ENCODE assay signal across 7 cellular contexts in genomic region chr6:37514377-37514776, GRCh38. TPM values are rescaled to one million over a fixed set of nuclear protein-coding genes. Genes with fewer than 3 reads are reported as not detected.
A peak's percentile ranks its signal among the peaks of the same experiment; 100 is the strongest.
DNase-seq lines count a peak whose midpoint lies in the region; ATAC-seq and TF ChIP-seq lines count a peak whose summit lies in the region.

No MANE protein-coding gene starts in this region.

- no peaks in the 10 kb centered on the region for H3K27me3 ChIP-seq in HCT116 (ENCODE audit: insufficient read depth, low read length)
- peaks cover 53% of the 10 kb centered on the region for H3K27me3 ChIP-seq in smooth muscle cell (ENCODE audit: low read depth)

- no peak overlapping the region for H3K4me3 ChIP-seq in HCT116 (replicated peaks in 1 of 2; ENCODE audit: low read depth in 1 of 2, low read length in 2 of 2)
- no peak overlapping the region for H3K4me3 ChIP-seq in astrocyte of the spinal cord (ENCODE audit: low read depth, low read length)
- no peak overlapping the region for H3K4me3 ChIP-seq in smooth muscle cell

- no peak for TF ChIP-seq RAD21 in HCT116 (IDR thresholded peaks at IDR 0.05; ENCODE audit: low read depth)

- H3K9me2 ChIP-seq in HCT116 (ENCODE audit: insufficient read depth): no peaks in the 10 kb centered on the region

- H3K9me3 ChIP-seq in HCT116 (ENCODE audit: control insufficient read depth in 1 of 2, insufficient read depth in 1 of 2, low read depth in 1 of 2, low read length in 2 of 2): no peaks in the 10 kb centered on the region
- H3K9me3 ChIP-seq in smooth muscle cell (replicated peaks; ENCODE audit: low read depth): no peaks in the 10 kb centered on the region

- H3K36me3 ChIP-seq in HCT116 (ENCODE audit: control insufficient read depth in 1 of 2, insufficient read depth in 2 of 2, low read length in 2 of 2) (no peaks in the 10 kb centered on the region), smooth muscle cell (ENCODE audit: low read depth) (no peaks in the 10 kb centered on the region)

- 44% methylated on average over 3 of the region's 3 CpGs for WGBS in smooth muscle cell (ENCODE audit: low lambda C conversion rate)

- ATAC-seq in HCT116: peak; percentile 56
- ATAC-seq in HG02852 (IDR thresholded peaks at IDR 0.05; ENCODE audit: unreplicated experiment): no peak

- 0 out of 4 replicates have a peak, but pooled peaks cover 0 to 5% of the 10 kb centered on the region in 2 experiments for H3K4me1 ChIP-seq in HCT116 (ENCODE audit: control insufficient read depth in 1 of 2, insufficient read depth in 2 of 2, low read length in 2 of 2)
- H3K4me1 ChIP-seq in smooth muscle cell (ENCODE audit: low read depth): peaks cover 21% of the 10 kb centered on the region

- TF ChIP-seq CTCF in HCT116 (IDR thresholded peaks at IDR 0.05 in 2 of 3, conservative IDR thresholded peaks at IDR 0.05 in 1 of 3; ENCODE audit: borderline replicate concordance in 1 of 3, insufficient read depth in 1 of 3, low read depth in 2 of 3, low read length in 2 of 3) (no peak), astrocyte of the spinal cord (IDR thresholded peaks at IDR 0.05; ENCODE audit: low read depth, low read length) (no peak), smooth muscle cell (IDR thresholded peaks at IDR 0.05; ENCODE audit: borderline replicate concordance, insufficient read depth, poor library complexity, severe bottlenecking) (no peak)

- H4K20me1 ChIP-seq in HCT116 (ENCODE audit: insufficient read depth) (no peaks in the 10 kb centered on the region), smooth muscle cell (ENCODE audit: low read depth) (no peaks in the 10 kb centered on the region)

- no peak for TF ChIP-seq POLR2A in HCT116 (IDR thresholded peaks at IDR 0.05; ENCODE audit: borderline replicate concordance, extremely low read depth, insufficient read depth, insufficient read length)

- H3K4me2 ChIP-seq in HCT116 (ENCODE audit: low read length) (no peak overlapping the region), smooth muscle cell (no peak overlapping the region)

- in situ Hi-C loops in astrocyte of the spinal cord (cut with HindIII; ENCODE audit: low sequenced_read_pairs): no loop called here

- CTCF ChIA-PET in HCT116 (lab: Charles Lee): no interaction called here

- H3K9ac ChIP-seq in HCT116 (ENCODE audit: low read length) (no peak overlapping the region), smooth muscle cell (ENCODE audit: low read depth) (no peak overlapping the region)

- no peak overlapping the region for H3K27ac ChIP-seq in HCT116 (ENCODE audit: low read depth, low read length)
- H3K27ac ChIP-seq in smooth muscle cell (ENCODE audit: low read depth): no peak overlapping the region

- RAD21 ChIA-PET in HCT116 (lab: Charles Lee; ENCODE audit: low non-redundant PET in 1 of 2, low total read pairs in 2 of 2, uncharacterized antibody in 2 of 2, unreplicated experiment in 2 of 2): no interaction called here

- intact Hi-C loops in HCT116 (cut with micrococcal nuclease): no loop called here

- H3K79me2 ChIP-seq in HCT116 (ENCODE audit: insufficient read depth, low read length) (no peaks in the 10 kb centered on the region), smooth muscle cell (ENCODE audit: low read depth) (no peaks in the 10 kb centered on the region)

- POLR2A ChIA-PET in HCT116 (lab: Charles Lee): no interaction called here

- BruUV-seq in HCT116 (replicated peaks; lab: Mats Ljungman, UMichigan): no TSS peak

- DNase-seq in HCT116 (ENCODE audit: low read depth, low spot score): no peak
- peak; percentile 77 for DNase-seq in RPMI7951 (ENCODE audit: low read depth)
- peak; percentile 68 for DNase-seq in astrocyte of the spinal cord (ENCODE audit: low read depth, low spot score)
- DNase-seq in stimulated activated CD4-positive, alpha-beta T cell treated with anti-CD3 and anti-CD28 coated beads, Interleukin-1b, Interleukin-23, amount 100 ng/mL, for 24 hours (ENCODE audit: low read depth in 4 of 4, low spot score in 1 of 4): peak in 3 of 4 experiments; percentile 28 to 37 (median 34)
- no peak for DNase-seq in smooth muscle cell (lab: John Stamatoyannopoulos, UW; ENCODE audit: unreplicated experiment)
- DNase-seq in HT-29 (ENCODE audit: low spot score): no peak

- no peak overlapping the region for H2AFZ ChIP-seq in HCT116 (ENCODE audit: low read depth, low read length, poor library complexity, severe bottlenecking)
- H2AFZ ChIP-seq in smooth muscle cell (ENCODE audit: low read depth): no peak overlapping the region

- H3F3A ChIP-seq in smooth muscle cell (ENCODE audit: low read depth): no peaks in the 10 kb centered on the region

TF ChIP-seq in HCT116, 20 proteins besides CTCF, POLR2A, EP300 and RAD21:
- TF ChIP-seq SP1 (IDR thresholded peaks at IDR 0.05; ENCODE audit: low read depth) (no peak), EGR1 (IDR thresholded peaks at IDR 0.05; ENCODE audit: low read depth) (no peak), JUND (IDR thresholded peaks at IDR 0.05) (no peak)

RNA-seq across cellular contexts. Expression of gene CCDC167, which starts 14.7 kb away (rescaled TPM):
- 27.8 TPM for total RNA-seq in HCT116 (2021; ENCODE audit: unreplicated experiment)
- 31.0 and 37.5 TPM in 2 replicates for polyA plus RNA-seq in HCT116 (2012)
- 89.8 and 102 TPM in 2 replicates for total RNA-seq in RPMI7951 (2014; rRNA removed; shearing (Covaris generic))
- 56.8 and 81.0 TPM in 2 replicates for total RNA-seq in smooth muscle cell
- polyA plus RNA-seq in smooth muscle cell: 98.2 and 114 TPM in 2 replicates
- total RNA-seq in HT-29 (2014; rRNA removed; shearing (Covaris generic)): 29.9 and 35.7 TPM in 2 replicates

Comparison
In these comparisons a context has a peak if more than half of its experiments do, and no peak if none do; other contexts are left out.
1. DNase-seq: peak in RPMI7951 (single experiment), astrocyte of the spinal cord (single experiment) and stimulated activated CD4-positive, alpha-beta T cell treated with anti-CD3 and anti-CD28 coated beads, Interleukin-1b, Interleukin-23, amount 100 ng/mL, for 24 hours (3 of 4); none in HCT116 (single experiment), smooth muscle cell (single experiment) and HT-29 (single experiment).